ENCODE assay signal across 11 cellular contexts in genomic region chr18:55337908-55338521, GRCh38.
DNase-seq lines count a peak whose midpoint lies in the region; ATAC-seq and TF ChIP-seq lines count a peak whose summit lies in the region.
"Had no signal": no experiment of that assay in that cellular context is flagged by ENCODE, and none has a peak within 500 bp of the region (broad histone marks: within the 10 kb centered on the region; RNA-seq: fewer than 3 reads in every experiment).

No MANE protein-coding gene starts in this region.

- H3K27me3 ChIP-seq in neutrophil: peaks cover 29% of the 10 kb centered on the region

- H3K4me3 Mint-ChIP-seq in endothelial cell (ENCODE audit: unreplicated experiment): peak overlapping the region; percentile 32
- H3K4me3 Mint-ChIP-seq in activated CD4-positive, alpha-beta memory T cell treated with anti-CD3 and anti-CD28 coated beads, Interleukin-2, amount 10 ng/mL, durations not matched to agents 7 days and 5 days: no peak overlapping the region
- H3K4me3 Mint-ChIP-seq: natural killer cell; T-helper 1 cell treated with Interleukin-12 subunit alpha and Interleukin-12 subunit beta and Interleukin-4 antibody, amounts not matched to agents 30 μg/mL and 1 μg/mL, for 36 hours had no signal

- peaks cover 19 to 23% of the 10 kb centered on the region in 2 experiments for H3K4me1 ChIP-seq in neutrophil (ENCODE audit: control insufficient read depth in 1 of 2, insufficient read depth in 1 of 2, low read depth in 1 of 2, low read length in 1 of 2)

- DNase-seq in C1 segment of cervical spinal cord (lab: John Stamatoyannopoulos, UW): peak in 13 of 14 donors; percentile 46 to 97 (median 70)
- DNase-seq in KBM-7: peak; percentile 43
- no peak for DNase-seq in endothelial cell (ENCODE audit: low spot score)
- no peak for DNase-seq in NCI-H524 treated with DMSO at 0.1 percent for 48 hours (lab: John Stamatoyannopoulos, UW)
- DNase-seq in activated CD4-positive, alpha-beta memory T cell treated with anti-CD3 and anti-CD28 coated beads, Interleukin-2, amount 10 ng/mL, durations not matched to agents 7 days and 5 days: no peak
- DNase-seq in NCI-H774 (lab: John Stamatoyannopoulos, UW): no peak
- DNase-seq: Calu3, natural killer cell had no signal

- POLR2A ChIA-PET in activated CD4-positive, alpha-beta memory T cell treated with anti-CD3 and anti-CD28 coated beads, Interleukin-2, amount 10 ng/mL, durations not matched to agents 7 days and 5 days (lab: Charles Lee): no interaction called here

- TF ChIP-seq CTCF in endothelial cell (IDR thresholded peaks at IDR 0.05; ENCODE audit: unreplicated experiment) (no peak), neutrophil (IDR thresholded peaks at IDR 0.05) (no peak)

- H3K9me3 Mint-ChIP-seq in endothelial cell (ENCODE audit: unreplicated experiment): no peaks in the 10 kb centered on the region
- H3K9me3 Mint-ChIP-seq in activated CD4-positive, alpha-beta memory T cell treated with anti-CD3 and anti-CD28 coated beads, Interleukin-2, amount 10 ng/mL, durations not matched to agents 7 days and 5 days: no peaks in the 10 kb centered on the region
- H3K9me3 Mint-ChIP-seq: natural killer cell; T-helper 1 cell treated with Interleukin-12 subunit alpha and Interleukin-12 subunit beta and Interleukin-4 antibody, amounts not matched to agents 30 μg/mL and 1 μg/mL, for 36 hours had no signal

- CTCF ChIA-PET in activated CD4-positive, alpha-beta memory T cell treated with anti-CD3 and anti-CD28 coated beads, Interleukin-2, amount 10 ng/mL, durations not matched to agents 7 days and 5 days (lab: Charles Lee): no interaction called here

- peaks cover 41% of the 10 kb centered on the region for H3K4me1 Mint-ChIP-seq in endothelial cell (ENCODE audit: unreplicated experiment)
- no peaks in the 10 kb centered on the region for H3K4me1 Mint-ChIP-seq in activated CD4-positive, alpha-beta memory T cell treated with anti-CD3 and anti-CD28 coated beads, Interleukin-2, amount 10 ng/mL, durations not matched to agents 7 days and 5 days

- in situ Hi-C loops in KBM-7 (cut with MboI; ENCODE audit: low pct_unique_long_range_greater_than_20kb, low sequenced_read_pairs): no loop called here

- H3K27ac Mint-ChIP-seq in endothelial cell (ENCODE audit: unreplicated experiment): peak overlapping the region; percentile 90
- no peak overlapping the region for H3K27ac Mint-ChIP-seq in activated CD4-positive, alpha-beta memory T cell treated with anti-CD3 and anti-CD28 coated beads, Interleukin-2, amount 10 ng/mL, durations not matched to agents 7 days and 5 days
- H3K27ac Mint-ChIP-seq: natural killer cell; T-helper 1 cell treated with Interleukin-12 subunit alpha and Interleukin-12 subunit beta and Interleukin-4 antibody, amounts not matched to agents 30 μg/mL and 1 μg/mL, for 36 hours had no signal

- H3K27me3 Mint-ChIP-seq in endothelial cell (ENCODE audit: unreplicated experiment): no peaks in the 10 kb centered on the region
- H3K27me3 Mint-ChIP-seq in activated CD4-positive, alpha-beta memory T cell treated with anti-CD3 and anti-CD28 coated beads, Interleukin-2, amount 10 ng/mL, durations not matched to agents 7 days and 5 days: peaks cover 6% of the 10 kb centered on the region

- H3K4me3 ChIP-seq in neutrophil (ENCODE audit: low read depth in 1 of 2, low read length in 1 of 2): peak overlapping the region in 1 of 2 experiments; percentile 4

- peak overlapping the region; percentile 6 for H3K27ac ChIP-seq in neutrophil

- H3K36me3 ChIP-seq in neutrophil: no peaks in the 10 kb centered on the region

- H3K36me3 Mint-ChIP-seq in endothelial cell (ENCODE audit: low read depth, unreplicated experiment): no peaks in the 10 kb centered on the region
- no peaks in the 10 kb centered on the region for H3K36me3 Mint-ChIP-seq in activated CD4-positive, alpha-beta memory T cell treated with anti-CD3 and anti-CD28 coated beads, Interleukin-2, amount 10 ng/mL, durations not matched to agents 7 days and 5 days (ENCODE audit: low read depth)
- H3K36me3 Mint-ChIP-seq: natural killer cell had no signal

- no peak for ATAC-seq in HG03159 (IDR thresholded peaks at IDR 0.05; ENCODE audit: unreplicated experiment)
- ATAC-seq: natural killer cell had no signal

- H3K9me3 ChIP-seq in neutrophil: no peaks in the 10 kb centered on the region

Comparison
In these comparisons a context has a peak if more than half of its experiments do, and no peak if none do; other contexts are left out.
1. DNase-seq: peak in C1 segment of cervical spinal cord (13 of 14) and KBM-7 (single experiment); none in endothelial cell (single experiment), NCI-H524 treated with DMSO at 0.1 percent for 48 hours (single experiment), activated CD4-positive, alpha-beta memory T cell treated with anti-CD3 and anti-CD28 coated beads, Interleukin-2, amount 10 ng/mL, durations not matched to agents 7 days and 5 days (single experiment) and NCI-H774 (single experiment).